In the genomic region with DNA sequence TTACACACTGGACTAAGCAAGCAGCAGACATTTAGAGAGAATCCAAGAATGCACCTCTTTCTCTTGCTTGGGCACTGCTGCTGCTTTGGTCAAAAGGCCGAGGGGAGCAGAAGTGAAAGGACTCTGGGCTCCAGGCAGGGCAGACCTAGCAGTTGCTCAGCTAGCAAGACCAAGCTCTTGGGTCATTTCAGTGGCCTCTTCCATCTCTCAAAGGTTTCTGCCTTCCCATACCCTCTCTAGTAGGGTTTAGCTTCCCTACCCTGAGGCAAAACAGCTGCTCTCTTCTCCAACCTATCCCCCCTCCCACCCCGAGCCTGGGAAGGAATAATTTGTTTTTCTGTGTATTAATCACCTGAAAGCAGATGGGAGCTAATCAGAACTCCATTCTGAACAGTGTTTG, we compare ENCODE assay signal across 3 cellular contexts.
TF ChIP-seq lines count a peak whose summit lies in the region.

No MANE protein-coding gene starts in this region.

TF ChIP-seq in SK-N-SH, 30 proteins besides CTCF, POLR2A, EP300 and RAD21:
- peak; percentile 10 for TF ChIP-seq CHD2 (IDR thresholded peaks at IDR 0.05; ENCODE audit: low read length, partially characterized antibody)
- TF ChIP-seq, protein P1, sequence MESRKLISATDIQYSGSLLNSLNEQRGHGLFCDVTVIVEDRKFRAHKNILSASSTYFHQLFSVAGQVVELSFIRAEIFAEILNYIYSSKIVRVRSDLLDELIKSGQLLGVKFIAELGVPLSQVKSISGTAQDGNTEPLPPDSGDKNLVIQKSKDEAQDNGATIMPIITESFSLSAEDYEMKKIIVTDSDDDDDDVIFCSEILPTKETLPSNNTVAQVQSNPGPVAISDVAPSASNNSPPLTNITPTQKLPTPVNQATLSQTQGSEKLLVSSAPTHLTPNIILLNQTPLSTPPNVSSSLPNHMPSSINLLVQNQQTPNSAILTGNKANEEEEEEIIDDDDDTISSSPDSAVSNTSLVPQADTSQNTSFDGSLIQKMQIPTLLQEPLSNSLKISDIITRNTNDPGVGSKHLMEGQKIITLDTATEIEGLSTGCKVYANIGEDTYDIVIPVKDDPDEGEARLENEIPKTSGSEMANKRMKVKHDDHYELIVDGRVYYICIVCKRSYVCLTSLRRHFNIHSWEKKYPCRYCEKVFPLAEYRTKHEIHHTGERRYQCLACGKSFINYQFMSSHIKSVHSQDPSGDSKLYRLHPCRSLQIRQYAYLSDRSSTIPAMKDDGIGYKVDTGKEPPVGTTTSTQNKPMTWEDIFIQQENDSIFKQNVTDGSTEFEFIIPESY (IDR thresholded peaks at IDR 0.05; ENCODE audit: borderline replicate concordance, low read depth), result no peak

TF ChIP-seq in SK-N-SH treated with all-trans-retinoic acid at 6 μM for 48 hours, 23 proteins besides CTCF, POLR2A, EP300 and RAD21:
- TF ChIP-seq ZC3H10 (CRISPR knock-in tag; IDR thresholded peaks at IDR 0.05) (no peak), ZNF8 (CRISPR knock-in tag; IDR thresholded peaks at IDR 0.05) (no peak), ZFP3 (CRISPR knock-in tag; IDR thresholded peaks at IDR 0.05) (no peak), ESRRG (CRISPR knock-in tag; IDR thresholded peaks at IDR 0.05) (no peak), SNAI2 (CRISPR knock-in tag; IDR thresholded peaks at IDR 0.05) (no peak), BACH2 (CRISPR knock-in tag; IDR thresholded peaks at IDR 0.05; ENCODE audit: borderline replicate concordance) (no peak), PPARA (CRISPR knock-in tag; IDR thresholded peaks at IDR 0.05; ENCODE audit: borderline replicate concordance) (no peak), ARNTL (CRISPR knock-in tag; IDR thresholded peaks at IDR 0.05; ENCODE audit: borderline replicate concordance, low read depth) (no peak), ZNF565 (CRISPR knock-in tag; conservative IDR thresholded peaks at IDR 0.05; ENCODE audit: low read depth) (no peak), CSDC2 (CRISPR knock-in tag; IDR thresholded peaks at IDR 0.05) (no peak), ISL1 (CRISPR knock-in tag; IDR thresholded peaks at IDR 0.05) (no peak), OSR1 (CRISPR knock-in tag; IDR thresholded peaks at IDR 0.05) (no peak), ZNF70 (CRISPR knock-in tag; IDR thresholded peaks at IDR 0.05) (no peak)
- TF ChIP-seq, protein P2, sequence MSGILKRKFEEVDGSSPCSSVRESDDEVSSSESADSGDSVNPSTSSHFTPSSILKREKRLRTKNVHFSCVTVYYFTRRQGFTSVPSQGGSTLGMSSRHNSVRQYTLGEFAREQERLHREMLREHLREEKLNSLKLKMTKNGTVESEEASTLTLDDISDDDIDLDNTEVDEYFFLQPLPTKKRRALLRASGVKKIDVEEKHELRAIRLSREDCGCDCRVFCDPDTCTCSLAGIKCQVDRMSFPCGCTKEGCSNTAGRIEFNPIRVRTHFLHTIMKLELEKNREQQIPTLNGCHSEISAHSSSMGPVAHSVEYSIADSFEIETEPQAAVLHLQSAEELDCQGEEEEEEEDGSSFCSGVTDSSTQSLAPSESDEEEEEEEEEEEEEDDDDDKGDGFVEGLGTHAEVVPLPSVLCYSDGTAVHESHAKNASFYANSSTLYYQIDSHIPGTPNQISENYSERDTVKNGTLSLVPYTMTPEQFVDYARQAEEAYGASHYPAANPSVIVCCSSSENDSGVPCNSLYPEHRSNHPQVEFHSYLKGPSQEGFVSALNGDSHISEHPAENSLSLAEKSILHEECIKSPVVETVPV (CRISPR knock-in tag; IDR thresholded peaks at IDR 0.05), result no peak
- TF ChIP-seq, protein P3, sequence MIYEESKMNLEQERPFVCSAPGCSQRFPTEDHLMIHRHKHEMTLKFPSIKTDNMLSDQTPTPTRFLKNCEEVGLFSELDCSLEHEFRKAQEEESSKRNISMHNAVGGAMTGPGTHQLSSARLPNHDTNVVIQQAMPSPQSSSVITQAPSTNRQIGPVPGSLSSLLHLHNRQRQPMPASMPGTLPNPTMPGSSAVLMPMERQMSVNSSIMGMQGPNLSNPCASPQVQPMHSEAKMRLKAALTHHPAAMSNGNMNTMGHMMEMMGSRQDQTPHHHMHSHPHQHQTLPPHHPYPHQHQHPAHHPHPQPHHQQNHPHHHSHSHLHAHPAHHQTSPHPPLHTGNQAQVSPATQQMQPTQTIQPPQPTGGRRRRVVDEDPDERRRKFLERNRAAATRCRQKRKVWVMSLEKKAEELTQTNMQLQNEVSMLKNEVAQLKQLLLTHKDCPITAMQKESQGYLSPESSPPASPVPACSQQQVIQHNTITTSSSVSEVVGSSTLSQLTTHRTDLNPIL (CRISPR knock-in tag; IDR thresholded peaks at IDR 0.05; ENCODE audit: low read depth), result no peak
- TF ChIP-seq, protein P4, sequence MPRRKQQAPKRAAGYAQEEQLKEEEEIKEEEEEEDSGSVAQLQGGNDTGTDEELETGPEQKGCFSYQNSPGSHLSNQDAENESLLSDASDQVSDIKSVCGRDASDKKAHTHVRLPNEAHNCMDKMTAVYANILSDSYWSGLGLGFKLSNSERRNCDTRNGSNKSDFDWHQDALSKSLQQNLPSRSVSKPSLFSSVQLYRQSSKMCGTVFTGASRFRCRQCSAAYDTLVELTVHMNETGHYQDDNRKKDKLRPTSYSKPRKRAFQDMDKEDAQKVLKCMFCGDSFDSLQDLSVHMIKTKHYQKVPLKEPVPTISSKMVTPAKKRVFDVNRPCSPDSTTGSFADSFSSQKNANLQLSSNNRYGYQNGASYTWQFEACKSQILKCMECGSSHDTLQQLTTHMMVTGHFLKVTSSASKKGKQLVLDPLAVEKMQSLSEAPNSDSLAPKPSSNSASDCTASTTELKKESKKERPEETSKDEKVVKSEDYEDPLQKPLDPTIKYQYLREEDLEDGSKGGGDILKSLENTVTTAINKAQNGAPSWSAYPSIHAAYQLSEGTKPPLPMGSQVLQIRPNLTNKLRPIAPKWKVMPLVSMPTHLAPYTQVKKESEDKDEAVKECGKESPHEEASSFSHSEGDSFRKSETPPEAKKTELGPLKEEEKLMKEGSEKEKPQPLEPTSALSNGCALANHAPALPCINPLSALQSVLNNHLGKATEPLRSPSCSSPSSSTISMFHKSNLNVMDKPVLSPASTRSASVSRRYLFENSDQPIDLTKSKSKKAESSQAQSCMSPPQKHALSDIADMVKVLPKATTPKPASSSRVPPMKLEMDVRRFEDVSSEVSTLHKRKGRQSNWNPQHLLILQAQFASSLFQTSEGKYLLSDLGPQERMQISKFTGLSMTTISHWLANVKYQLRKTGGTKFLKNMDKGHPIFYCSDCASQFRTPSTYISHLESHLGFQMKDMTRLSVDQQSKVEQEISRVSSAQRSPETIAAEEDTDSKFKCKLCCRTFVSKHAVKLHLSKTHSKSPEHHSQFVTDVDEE (CRISPR knock-in tag; IDR thresholded peaks at IDR 0.05), result no peak
- TF ChIP-seq, protein P5, sequence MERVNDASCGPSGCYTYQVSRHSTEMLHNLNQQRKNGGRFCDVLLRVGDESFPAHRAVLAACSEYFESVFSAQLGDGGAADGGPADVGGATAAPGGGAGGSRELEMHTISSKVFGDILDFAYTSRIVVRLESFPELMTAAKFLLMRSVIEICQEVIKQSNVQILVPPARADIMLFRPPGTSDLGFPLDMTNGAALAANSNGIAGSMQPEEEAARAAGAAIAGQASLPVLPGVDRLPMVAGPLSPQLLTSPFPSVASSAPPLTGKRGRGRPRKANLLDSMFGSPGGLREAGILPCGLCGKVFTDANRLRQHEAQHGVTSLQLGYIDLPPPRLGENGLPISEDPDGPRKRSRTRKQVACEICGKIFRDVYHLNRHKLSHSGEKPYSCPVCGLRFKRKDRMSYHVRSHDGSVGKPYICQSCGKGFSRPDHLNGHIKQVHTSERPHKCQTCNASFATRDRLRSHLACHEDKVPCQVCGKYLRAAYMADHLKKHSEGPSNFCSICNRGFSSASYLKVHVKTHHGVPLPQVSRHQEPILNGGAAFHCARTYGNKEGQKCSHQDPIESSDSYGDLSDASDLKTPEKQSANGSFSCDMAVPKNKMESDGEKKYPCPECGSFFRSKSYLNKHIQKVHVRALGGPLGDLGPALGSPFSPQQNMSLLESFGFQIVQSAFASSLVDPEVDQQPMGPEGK (CRISPR knock-in tag; IDR thresholded peaks at IDR 0.05; ENCODE audit: borderline replicate concordance), result no peak

TF ChIP-seq in K562, 482 proteins besides CTCF, POLR2A, EP300 and RAD21:
- no peak for TF ChIP-seq HNRNPUL1 (IDR thresholded peaks at IDR 0.05; ENCODE audit: low read length)
- TF ChIP-seq, protein P6, sequence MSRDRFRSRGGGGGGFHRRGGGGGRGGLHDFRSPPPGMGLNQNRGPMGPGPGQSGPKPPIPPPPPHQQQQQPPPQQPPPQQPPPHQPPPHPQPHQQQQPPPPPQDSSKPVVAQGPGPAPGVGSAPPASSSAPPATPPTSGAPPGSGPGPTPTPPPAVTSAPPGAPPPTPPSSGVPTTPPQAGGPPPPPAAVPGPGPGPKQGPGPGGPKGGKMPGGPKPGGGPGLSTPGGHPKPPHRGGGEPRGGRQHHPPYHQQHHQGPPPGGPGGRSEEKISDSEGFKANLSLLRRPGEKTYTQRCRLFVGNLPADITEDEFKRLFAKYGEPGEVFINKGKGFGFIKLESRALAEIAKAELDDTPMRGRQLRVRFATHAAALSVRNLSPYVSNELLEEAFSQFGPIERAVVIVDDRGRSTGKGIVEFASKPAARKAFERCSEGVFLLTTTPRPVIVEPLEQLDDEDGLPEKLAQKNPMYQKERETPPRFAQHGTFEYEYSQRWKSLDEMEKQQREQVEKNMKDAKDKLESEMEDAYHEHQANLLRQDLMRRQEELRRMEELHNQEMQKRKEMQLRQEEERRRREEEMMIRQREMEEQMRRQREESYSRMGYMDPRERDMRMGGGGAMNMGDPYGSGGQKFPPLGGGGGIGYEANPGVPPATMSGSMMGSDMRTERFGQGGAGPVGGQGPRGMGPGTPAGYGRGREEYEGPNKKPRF (IDR thresholded peaks at IDR 0.05; ENCODE audit: low read depth, low read length), result no peak
- no peak for TF ChIP-seq COPS2 (conservative IDR thresholded peaks at IDR 0.05)
- TF ChIP-seq, protein P7, sequence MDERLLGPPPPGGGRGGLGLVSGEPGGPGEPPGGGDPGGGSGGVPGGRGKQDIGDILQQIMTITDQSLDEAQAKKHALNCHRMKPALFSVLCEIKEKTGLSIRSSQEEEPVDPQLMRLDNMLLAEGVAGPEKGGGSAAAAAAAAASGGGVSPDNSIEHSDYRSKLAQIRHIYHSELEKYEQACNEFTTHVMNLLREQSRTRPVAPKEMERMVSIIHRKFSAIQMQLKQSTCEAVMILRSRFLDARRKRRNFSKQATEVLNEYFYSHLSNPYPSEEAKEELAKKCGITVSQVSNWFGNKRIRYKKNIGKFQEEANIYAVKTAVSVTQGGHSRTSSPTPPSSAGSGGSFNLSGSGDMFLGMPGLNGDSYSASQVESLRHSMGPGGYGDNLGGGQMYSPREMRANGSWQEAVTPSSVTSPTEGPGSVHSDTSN (CRISPR knock-in tag; IDR thresholded peaks at IDR 0.05; ENCODE audit: low read depth), result no peak
- TF ChIP-seq, protein P7 (tag; conservative IDR thresholded peaks at IDR 0.05; ENCODE audit: low read depth), result no peak
- TF ChIP-seq HSF4 (CRISPR knock-in tag; IDR thresholded peaks at IDR 0.05; ENCODE audit: borderline replicate concordance), result no peak
- no peak for TF ChIP-seq KHSRP (IDR thresholded peaks at IDR 0.05)
- no peak for TF ChIP-seq CREBBP (IDR thresholded peaks at IDR 0.05; ENCODE audit: low read depth, low read length)
- peak; percentile 30; the same call in 1 of the 2 replicates for TF ChIP-seq SUPT5H (IDR thresholded peaks at IDR 0.05)
- no peak for TF ChIP-seq ZNF354B (CRISPR knock-in tag; IDR thresholded peaks at IDR 0.05)
- TF ChIP-seq, protein P8, sequence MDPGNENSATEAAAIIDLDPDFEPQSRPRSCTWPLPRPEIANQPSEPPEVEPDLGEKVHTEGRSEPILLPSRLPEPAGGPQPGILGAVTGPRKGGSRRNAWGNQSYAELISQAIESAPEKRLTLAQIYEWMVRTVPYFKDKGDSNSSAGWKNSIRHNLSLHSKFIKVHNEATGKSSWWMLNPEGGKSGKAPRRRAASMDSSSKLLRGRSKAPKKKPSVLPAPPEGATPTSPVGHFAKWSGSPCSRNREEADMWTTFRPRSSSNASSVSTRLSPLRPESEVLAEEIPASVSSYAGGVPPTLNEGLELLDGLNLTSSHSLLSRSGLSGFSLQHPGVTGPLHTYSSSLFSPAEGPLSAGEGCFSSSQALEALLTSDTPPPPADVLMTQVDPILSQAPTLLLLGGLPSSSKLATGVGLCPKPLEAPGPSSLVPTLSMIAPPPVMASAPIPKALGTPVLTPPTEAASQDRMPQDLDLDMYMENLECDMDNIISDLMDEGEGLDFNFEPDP (CRISPR knock-in tag; IDR thresholded peaks at IDR 0.05), result no peak
- TF ChIP-seq POLR2AphosphoS2 (IDR thresholded peaks at IDR 0.05; ENCODE audit: low read length), result 0 out of 2 replicates have a peak, but pooled peaks have one; percentile 57
- TF ChIP-seq MYNN (IDR thresholded peaks at IDR 0.05), result 0 out of 2 replicates have a peak, but pooled peaks have one; percentile 18
- no peak for TF ChIP-seq MYNN (CRISPR knock-in tag; IDR thresholded peaks at IDR 0.05)
TF ChIP-seq in K562: peak in this region for 3.
